In the genomic region with DNA sequence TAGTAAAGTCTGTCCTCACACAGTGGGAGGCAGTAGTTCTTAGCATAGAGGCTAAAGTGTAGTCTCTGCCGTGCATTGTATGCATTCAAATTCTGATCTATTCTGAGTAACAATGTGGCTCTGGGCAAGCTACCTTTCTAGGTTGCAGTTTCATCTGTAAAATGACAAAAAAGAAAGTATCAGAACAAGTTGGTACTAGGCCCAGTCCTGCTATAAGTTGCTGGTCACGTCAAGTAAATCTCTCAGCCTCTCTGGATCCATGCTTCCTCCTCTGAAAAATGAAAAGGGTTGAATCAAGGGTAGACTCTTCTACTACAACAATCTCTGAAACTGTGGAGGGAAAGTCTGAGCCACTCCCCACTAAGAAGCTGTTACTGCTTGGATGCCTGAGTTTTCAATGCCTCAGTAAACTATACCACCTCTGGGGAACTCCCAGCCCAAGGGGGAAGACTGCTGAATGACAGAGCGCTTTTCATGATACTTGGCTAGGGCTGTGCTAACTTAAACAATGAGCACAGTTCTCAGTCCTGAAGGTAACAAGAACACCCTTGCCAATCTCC, we compare ENCODE assay signal across 2 cellular contexts.
TF ChIP-seq lines count a peak whose summit lies in the region.

No MANE protein-coding gene starts in this region.

TF ChIP-seq in GM23338, 12 proteins besides CTCF, POLR2A, EP300 and RAD21 (continues in another document):
- no peak for TF ChIP-seq REST (IDR thresholded peaks at IDR 0.05; ENCODE audit: unreplicated experiment)
- TF ChIP-seq EZH2 (IDR thresholded peaks at IDR 0.05; ENCODE audit: low read depth, unreplicated experiment): no peak
- TF ChIP-seq EZH2phosphoT487 (IDR thresholded peaks at IDR 0.05; ENCODE audit: unreplicated experiment): no peak
- no peak for TF ChIP-seq POLR2AphosphoS5 (IDR thresholded peaks at IDR 0.05; ENCODE audit: low read depth)
- TF ChIP-seq ZNF114 (CRISPR knock-in tag; IDR thresholded peaks at IDR 0.05): no peak
- no peak for TF ChIP-seq ZNF331 (CRISPR knock-in tag; IDR thresholded peaks at IDR 0.05; ENCODE audit: low read depth)
- no peak for TF ChIP-seq ETS1 (IDR thresholded peaks at IDR 0.05)
- TF ChIP-seq JUNB (IDR thresholded peaks at IDR 0.05; ENCODE audit: unreplicated experiment): no peak
- TF ChIP-seq NANOG (IDR thresholded peaks at IDR 0.05; ENCODE audit: borderline replicate concordance): no peak
- no peak for TF ChIP-seq STAT1 (IDR thresholded peaks at IDR 0.05; ENCODE audit: unreplicated experiment)
- no peak for TF ChIP-seq CREB1 (CRISPR knock-in tag; IDR thresholded peaks at IDR 0.05; ENCODE audit: low read depth)

TF ChIP-seq in IMR-90, 13 proteins besides CTCF, POLR2A, EP300 and RAD21:
- TF ChIP-seq USF2 (IDR thresholded peaks at IDR 0.05; ENCODE audit: low read depth, low read length) (no peak), NFE2L2 (IDR thresholded peaks at IDR 0.05; ENCODE audit: low read depth, low read length) (peak; percentile 73)
